In the genomic region with DNA sequence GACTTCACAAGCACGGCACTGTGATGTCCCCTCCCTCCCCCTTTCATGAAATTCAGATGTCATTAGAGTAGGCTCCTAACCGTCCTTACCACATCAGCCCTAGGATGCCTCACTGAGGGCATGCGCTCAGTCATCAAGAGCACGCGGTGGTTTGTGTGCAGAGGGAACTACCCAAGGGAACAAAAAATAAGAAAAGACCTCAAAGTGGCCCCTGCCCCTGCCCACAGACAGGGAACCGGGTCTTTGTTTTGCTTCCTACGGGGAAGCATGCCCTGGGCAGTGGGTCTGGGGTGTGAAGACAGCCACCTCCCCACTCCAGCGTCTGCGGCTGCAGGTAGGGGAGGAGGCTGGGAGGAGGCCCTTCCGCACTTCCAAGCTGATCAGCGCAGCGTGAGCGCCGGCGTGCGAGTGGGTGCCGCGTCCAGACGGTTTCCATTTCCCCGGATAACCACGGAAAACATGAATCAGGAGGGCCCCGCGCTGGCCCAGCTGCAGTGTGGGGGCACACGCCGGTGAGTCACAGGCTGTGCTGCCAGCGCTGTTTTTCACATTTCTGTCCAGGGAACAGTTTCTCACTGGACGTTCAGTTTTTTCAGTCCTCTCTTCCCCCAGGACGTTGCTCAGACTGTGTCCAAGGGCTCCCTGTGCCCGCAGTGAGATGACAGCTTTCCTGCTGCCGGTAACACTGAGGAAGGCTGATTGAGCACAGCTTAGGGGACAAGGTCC, we compare ENCODE assay signal across 8 cellular contexts.
DNase-seq lines count a peak whose midpoint lies in the region; ATAC-seq and TF ChIP-seq lines count a peak whose summit lies in the region.

No MANE protein-coding gene starts in this region.

- peaks cover 56% of the 10 kb centered on the region for H3K4me1 Mint-ChIP-seq in chondrocyte (ENCODE audit: low read depth)

- H3K4me3 ChIP-seq in psoas muscle (no peak overlapping the region), vagina (no peak overlapping the region)

- H3K36me3 ChIP-seq in psoas muscle (ENCODE audit: insufficient read depth in 1 of 2, low read depth in 1 of 2) (no peaks in the 10 kb centered on the region), vagina (no peaks in the 10 kb centered on the region)

- H3K4me1 ChIP-seq in psoas muscle (peaks cover 7% of the 10 kb centered on the region), vagina (peaks cover 41% of the 10 kb centered on the region)

- peak; percentile 53 for DNase-seq in activated naive CD4-positive, alpha-beta T cell treated with Interleukin-2 at 50 U/mL for 16 hours
- DNase-seq in activated naive CD4-positive, alpha-beta T cell (lab: John Stamatoyannopoulos, UW) = no peak
- DNase-seq in chondrocyte (ENCODE audit: low spot score) (peak; percentile 93), psoas muscle (peak; percentile 82 to 90), vagina (ENCODE audit: extremely low spot score in 2 of 2) (peak in 1 of 2 donors; percentile 89), SHP77 (lab: John Stamatoyannopoulos, UW) (no peak), medulla oblongata (ENCODE audit: extremely low spot score) (no peak)

- H3K9me3 ChIP-seq in psoas muscle = no peaks in the 10 kb centered on the region
- H3K9me3 ChIP-seq in vagina = no peaks in the 10 kb centered on the region

- H3K27ac ChIP-seq in psoas muscle (peak overlapping the region; percentile 69), vagina (peak overlapping the region; percentile 98)

- H3K9me3 Mint-ChIP-seq in chondrocyte (ENCODE audit: low read depth) = peaks cover 8% of the 10 kb centered on the region

- no peaks in the 10 kb centered on the region for H3K27me3 ChIP-seq in psoas muscle (ENCODE audit: insufficient read depth in 3 of 3, low read length in 2 of 3)
- no peaks in the 10 kb centered on the region for H3K27me3 ChIP-seq in vagina

- H3K27me3 Mint-ChIP-seq in chondrocyte (ENCODE audit: low read depth) = no peaks in the 10 kb centered on the region

- 28 to 41% (median 36%) methylated on average over 30 of the region's 30 CpGs for WGBS in psoas muscle, 3 donors

- intact Hi-C loops in psoas muscle (cut with DNase I) = loop anchor here in 1 of 2 donors (10.0 kb wide), 1 partner anchor 319 kb away; no protein-coding TSS in a partner anchor
- intact Hi-C loops in vagina (cut with DNase I) = loop anchor here (5.0 to 10.0 kb wide), 2 partner anchors 256 to 319 kb away; a partner anchor contains a TSS

- H3K36me3 Mint-ChIP-seq in chondrocyte (ENCODE audit: low read depth) = no peaks in the 10 kb centered on the region

- peak overlapping the region; percentile 86 for H3K27ac Mint-ChIP-seq in chondrocyte (ENCODE audit: unreplicated experiment)

- ATAC-seq in psoas muscle = peak; percentile 23 to 65 (median 56)
- ATAC-seq in GM21825 (IDR thresholded peaks at IDR 0.05; ENCODE audit: unreplicated experiment) = no peak

- TF ChIP-seq CTCF in chondrocyte (IDR thresholded peaks at IDR 0.05) (no peak), psoas muscle (IDR thresholded peaks at IDR 0.05) (no peak), vagina (IDR thresholded peaks at IDR 0.05) (no peak)

- peak in 1 of 2 donors; percentile 23 for TF ChIP-seq POLR2A in vagina (IDR thresholded peaks at IDR 0.05)

- peak overlapping the region; percentile 28 for H3K4me3 Mint-ChIP-seq in chondrocyte (ENCODE audit: unreplicated experiment)

Comparison
In these comparisons a context has a peak if more than half of its experiments do, and no peak if none do; other contexts are left out.
1. DNase-seq: peak in activated naive CD4-positive, alpha-beta T cell treated with Interleukin-2 at 50 U/mL for 16 hours (single experiment), chondrocyte (single experiment) and psoas muscle (2 of 2); none in activated naive CD4-positive, alpha-beta T cell (0 of 4), SHP77 (0 of 2) and medulla oblongata (single experiment).